In genomic region chr17:10574324-10574723, GRCh38 we compare ENCODE assay signal across 21 cellular contexts.
"Had no signal": no experiment of that assay in that cellular context is flagged by ENCODE, and none has a peak within 500 bp of the region (broad histone marks: within the 10 kb centered on the region; RNA-seq: fewer than 3 reads in every experiment).

No MANE protein-coding gene starts in this region.

- H3K4me3 Mint-ChIP-seq: activated CD4-positive, alpha-beta T cell treated with anti-CD3 and anti-CD28 coated beads, Interleukin-2, amount 10 ng/mL, durations not matched to agents 7 days and 5 days; activated CD8-positive, alpha-beta T cell treated with anti-CD3 and anti-CD28 coated beads, Interleukin-2, amount 10 ng/mL, durations not matched to agents 7 days and 5 days; activated naive CD8-positive, alpha-beta T cell treated with anti-CD3 and anti-CD28 coated beads, Interleukin-2, amount 50 U/mL, for 24 hours; activated T-helper 1 cell treated with anti-CD3 and anti-CD28 coated beads, Interleukin-12 subunit alpha, Interleukin-12 subunit beta, Interleukin-2, Interleukin-4 antibody, amounts not matched to agents 30 ng/mL and 10 ng/mL and 1 ng/mL, durations not matched to agents 14 hours and 24 hours and 36 hours; mesothelial cell of epicardium; naive thymus-derived CD8-positive, alpha-beta T cell; type B pancreatic cell had no signal

- H3K4me1 Mint-ChIP-seq: activated CD4-positive, alpha-beta T cell treated with anti-CD3 and anti-CD28 coated beads, Interleukin-2, amount 10 ng/mL, durations not matched to agents 7 days and 5 days; activated naive CD8-positive, alpha-beta T cell treated with anti-CD3 and anti-CD28 coated beads, Interleukin-2, amount 50 U/mL, for 24 hours; mesothelial cell of epicardium; naive thymus-derived CD8-positive, alpha-beta T cell had no signal

- ATAC-seq: activated CD8-positive, alpha-beta T cell treated with anti-CD3 and anti-CD28 coated beads, Interleukin-2, amount 10 ng/mL, durations not matched to agents 7 days and 5 days; activated naive CD8-positive, alpha-beta T cell treated with anti-CD3 and anti-CD28 coated beads, Interleukin-2, amount 50 U/mL, for 24 hours; body of pancreas; naive thymus-derived CD8-positive, alpha-beta T cell; sciatic nerve had no signal

- H3K4me3 ChIP-seq: body of pancreas, gastrocnemius medialis, left ventricle myocardium inferior, thoracic aorta, vagina had no signal

- H3K9me3 ChIP-seq: body of pancreas, gastrocnemius medialis, left ventricle myocardium inferior, thoracic aorta, vagina had no signal

- H3K27ac ChIP-seq: body of pancreas, left ventricle myocardium inferior, thoracic aorta, vagina had no signal

- H3K4me1 ChIP-seq: body of pancreas, gastrocnemius medialis, left ventricle myocardium inferior, vagina had no signal

- DNase-seq: activated CD4-positive, alpha-beta T cell treated with anti-CD3 and anti-CD28 coated beads, Interleukin-2, amount 10 ng/mL, durations not matched to agents 7 days and 5 days; activated CD8-positive, alpha-beta T cell treated with anti-CD3 and anti-CD28 coated beads, Interleukin-2, amount 10 ng/mL, durations not matched to agents 7 days and 5 days; activated gamma-delta T cell; activated naive CD4-positive, alpha-beta T cell treated with anti-CD3 and anti-CD28 coated beads, Interleukin-2, amount 50 U/mL, for 16 hours; activated naive CD8-positive, alpha-beta T cell treated with anti-CD3 and anti-CD28 coated beads, Interleukin-2, amount 50 U/mL, for 24 hours; anterior cingulate cortex; body of pancreas; erythroblast; gastrocnemius medialis; hippocampal formation; left ventricle myocardium inferior; naive thymus-derived CD8-positive, alpha-beta T cell; stimulated activated CD4-positive, alpha-beta T cell treated with anti-CD3 and anti-CD28 coated beads, Interleukin-2, amount 100 ng/mL, for 48 hours; stimulated activated CD8-positive, alpha-beta memory T cell treated with anti-CD3 and anti-CD28 coated beads, Interleukin-4, amount 100 ng/mL, for 48 hours; stimulated activated naive CD4-positive, alpha-beta T cell had no signal

- H3K36me3 ChIP-seq: gastrocnemius medialis, left ventricle myocardium inferior, thoracic aorta, vagina had no signal

- H3K9me3 Mint-ChIP-seq: activated CD4-positive, alpha-beta T cell treated with anti-CD3 and anti-CD28 coated beads, Interleukin-2, amount 10 ng/mL, durations not matched to agents 7 days and 5 days; activated naive CD8-positive, alpha-beta T cell treated with anti-CD3 and anti-CD28 coated beads, Interleukin-2, amount 50 U/mL, for 24 hours; activated T-helper 1 cell treated with anti-CD3 and anti-CD28 coated beads, Interleukin-12 subunit alpha, Interleukin-12 subunit beta, Interleukin-2, Interleukin-4 antibody, amounts not matched to agents 30 ng/mL and 10 ng/mL and 1 ng/mL, durations not matched to agents 14 hours and 24 hours and 36 hours; mesothelial cell of epicardium; naive thymus-derived CD8-positive, alpha-beta T cell; type B pancreatic cell had no signal

- H3K36me3 Mint-ChIP-seq: mesothelial cell of epicardium; naive thymus-derived CD8-positive, alpha-beta T cell; type B pancreatic cell had no signal

- H3K27ac Mint-ChIP-seq: activated CD4-positive, alpha-beta T cell treated with anti-CD3 and anti-CD28 coated beads, Interleukin-2, amount 10 ng/mL, durations not matched to agents 7 days and 5 days; activated CD8-positive, alpha-beta T cell treated with anti-CD3 and anti-CD28 coated beads, Interleukin-2, amount 10 ng/mL, durations not matched to agents 7 days and 5 days; activated naive CD8-positive, alpha-beta T cell treated with anti-CD3 and anti-CD28 coated beads, Interleukin-2, amount 50 U/mL, for 24 hours; activated T-helper 1 cell treated with anti-CD3 and anti-CD28 coated beads, Interleukin-12 subunit alpha, Interleukin-12 subunit beta, Interleukin-2, Interleukin-4 antibody, amounts not matched to agents 30 ng/mL and 10 ng/mL and 1 ng/mL, durations not matched to agents 14 hours and 24 hours and 36 hours; mesothelial cell of epicardium; naive thymus-derived CD8-positive, alpha-beta T cell; type B pancreatic cell had no signal
